In the genomic region with DNA sequence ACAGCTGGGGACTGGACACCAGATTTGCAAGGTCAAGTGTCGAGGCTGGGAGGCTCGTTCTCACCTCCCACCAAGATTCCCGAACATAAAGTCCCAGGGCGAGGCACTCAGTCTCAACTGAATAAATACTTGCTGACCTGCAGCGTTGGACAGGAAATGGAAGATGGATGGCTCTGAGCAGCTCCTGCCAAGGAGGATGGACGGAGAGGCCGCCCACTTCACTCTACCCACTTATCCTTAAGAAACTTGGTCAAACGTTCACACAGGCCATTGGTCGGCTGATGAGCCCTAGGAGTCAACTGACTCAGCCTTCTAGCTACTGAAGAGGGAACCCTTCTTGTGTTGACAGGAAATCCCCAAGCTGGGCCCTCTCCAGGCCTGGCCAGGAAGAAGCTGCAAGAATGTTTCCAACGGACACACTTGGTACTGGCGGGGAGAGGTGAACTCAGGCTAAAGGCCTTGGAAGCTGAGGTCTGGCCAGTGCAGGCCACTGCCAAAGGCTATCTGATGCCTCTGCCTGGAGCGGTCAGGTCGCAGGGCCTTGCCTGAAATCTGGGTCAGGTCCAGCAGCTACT, we compare ENCODE assay signal across 10 cellular contexts. TPM values are rescaled to one million over a fixed set of nuclear protein-coding genes. Genes with fewer than 3 reads are reported as not detected.
A peak's percentile ranks its signal among the peaks of the same experiment; 100 is the strongest.
DNase-seq lines count a peak whose midpoint lies in the region; ATAC-seq, FAIRE-seq and TF ChIP-seq lines count a peak whose summit lies in the region.
"Had no signal": no experiment of that assay in that cellular context is flagged by ENCODE, and none has a peak within 500 bp of the region (broad histone marks: within the 10 kb centered on the region; RNA-seq: fewer than 3 reads in every experiment).

No MANE protein-coding gene starts in this region.

- POLR2A ChIA-PET in GM10248 (lab: Yijun Ruan, JAX) = no interaction called here

- intact Hi-C loops in kidney (cut with DNase I) = no loop called here

- peak; percentile 15 for FAIRE-seq in kidney (lab: Jason Lieb, UNC)
- FAIRE-seq: keratinocyte had no signal

- no peak overlapping the region for H3K9ac ChIP-seq in kidney (ENCODE audit: low read length in 2 of 2)

- peaks cover 40 to 60% of the 10 kb centered on the region in 2 donors for H3K4me1 ChIP-seq in kidney (ENCODE audit: control insufficient read depth in 1 of 2, insufficient read depth in 1 of 2, low read depth in 1 of 2, low read length in 2 of 2)

- peak overlapping the region; percentile 85 to 87 for H3K27ac ChIP-seq in kidney (ENCODE audit: low read depth in 2 of 2, low read length in 2 of 2)

- H3K36me3 ChIP-seq in kidney (ENCODE audit: control insufficient read depth in 1 of 2, insufficient read depth in 2 of 2, low read length in 2 of 2) = no peaks in the 10 kb centered on the region

- no peak for TF ChIP-seq CTCF in astrocyte of the cerebellum (IDR thresholded peaks at IDR 0.05; ENCODE audit: low read depth, low read length, missing control alignments)
- TF ChIP-seq CTCF in kidney (IDR thresholded peaks at IDR 0.05; ENCODE audit: borderline replicate concordance, extremely low read depth, insufficient read depth) = no peak
- no peak for TF ChIP-seq CTCF in GM10248 (IDR thresholded peaks at IDR 0.05; ENCODE audit: control extremely low read depth, extremely low read depth, low read depth, missing control alignments)

- CTCF ChIA-PET in GM10248 (lab: Yijun Ruan, JAX) = interaction anchor here (0.8 to 4.7 kb wide), 4 partner anchors 10 to 20 kb away, joined by 3 to 30 read pairs (median 5); no protein-coding TSS in a partner anchor

- no peak for TF ChIP-seq POLR2A in GM18505 (IDR thresholded peaks at IDR 0.05; ENCODE audit: borderline replicate concordance, extremely low read depth, insufficient read depth, insufficient read length)

- H3K4me3 ChIP-seq in astrocyte of the cerebellum (ENCODE audit: low read depth, low read length) = no peak overlapping the region
- H3K4me3 ChIP-seq in kidney (ENCODE audit: low read length in 2 of 2) = no peak overlapping the region

- in situ Hi-C loops in astrocyte of the cerebellum (cut with HindIII; ENCODE audit: low sequenced_read_pairs) = loop anchor here (25.0 kb wide), 1 partner anchor 214 kb away; no protein-coding TSS in a partner anchor

- ATAC-seq in GM18505 (IDR thresholded peaks at IDR 0.05; ENCODE audit: unreplicated experiment) = no peak

- no peaks in the 10 kb centered on the region for H3K9me3 ChIP-seq in kidney (ENCODE audit: control insufficient read depth in 1 of 2, low read length in 2 of 2)

- DNase-seq in HK-2 (ENCODE audit: unreplicated experiment) = peak; percentile 90
- DNase-seq in astrocyte of the cerebellum (ENCODE audit: low read depth) = peak; percentile 87
- peak; percentile 95 for DNase-seq in kidney
- DNase-seq in smooth muscle cell of the brain vasculature (ENCODE audit: low read depth, low spot score) = peak; percentile 88
- DNase-seq in stimulated activated CD4-positive, alpha-beta T cell treated with anti-CD3 and anti-CD28 coated beads, Interleukin-1b, Interleukin-23, amount 100 ng/mL, for 48 hours = no peak
- DNase-seq in activated gamma-delta T cell treated with Interleukin-2 at 50 U/mL for 16 hours = no peak
- DNase-seq in GM10248 (ENCODE audit: extremely low spot score) = no peak
- DNase-seq: activated CD4-positive, alpha-beta T cell treated with anti-CD3 and anti-CD28 coated beads, Interleukin-2, amount 50 U/mL, for 1 hour had no signal

RNA-seq across cellular contexts. Expression of a gene that starts 50.0 kb away (rescaled TPM):
- total RNA-seq in kidney = 36.8 TPM
- 41.9 TPM for polyA plus RNA-seq in kidney (ENCODE audit: insufficient read depth, low read depth, low replicate concordance)

Comparison
In these comparisons a context has a peak if more than half of its experiments do, and no peak if none do; other contexts are left out.
1. DNase-seq: peak in HK-2 (single experiment), astrocyte of the cerebellum (single experiment), kidney (single experiment) and smooth muscle cell of the brain vasculature (single experiment); none in stimulated activated CD4-positive, alpha-beta T cell treated with anti-CD3 and anti-CD28 coated beads, Interleukin-1b, Interleukin-23, amount 100 ng/mL, for 48 hours (single experiment), activated gamma-delta T cell treated with Interleukin-2 at 50 U/mL for 16 hours (single experiment) and GM10248 (single experiment).